29 cellular contexts compared by ENCODE assay signal in genomic region chr3:85228966-85229365, GRCh38.
"Had no signal": no experiment of that assay in that cellular context is flagged by ENCODE, and none has a peak within 500 bp of the region (broad histone marks: within the 10 kb centered on the region; RNA-seq: fewer than 3 reads in every experiment).

No MANE protein-coding gene starts in this region.

- H3K9me3 ChIP-seq: adrenal gland, body of pancreas, esophagus squamous epithelium, gastroesophageal sphincter had no signal

- H3K27me3 Mint-ChIP-seq: activated CD4-positive, alpha-beta memory T cell treated with anti-CD3 and anti-CD28 coated beads, Interleukin-2, amount 10 ng/mL, durations not matched to agents 7 days and 5 days; activated CD4-positive, alpha-beta T cell treated with anti-CD3 and anti-CD28 coated beads, Interleukin-2, amount 10 ng/mL, durations not matched to agents 7 days and 5 days; activated naive CD4-positive, alpha-beta T cell treated with anti-CD3 and anti-CD28 coated beads, Interleukin-2, amount 50 U/mL, for 24 hours; activated naive CD8-positive, alpha-beta T cell treated with anti-CD3 and anti-CD28 coated beads for 36 hours; activated naive CD8-positive, alpha-beta T cell treated with anti-CD3 and anti-CD28 coated beads, Interleukin-2, amount 50 U/mL, for 24 hours; effector memory CD8-positive, alpha-beta T cell; T-helper 17 cell had no signal

- H3K4me3 ChIP-seq: adrenal gland, body of pancreas, esophagus squamous epithelium, gastroesophageal sphincter had no signal

- ATAC-seq: activated naive CD8-positive, alpha-beta T cell treated with anti-CD3 and anti-CD28 coated beads, Interleukin-2, amount 50 U/mL, for 24 hours; body of pancreas; effector memory CD8-positive, alpha-beta T cell; gastroesophageal sphincter; T-helper 17 cell had no signal

- H3K4me1 Mint-ChIP-seq: activated CD4-positive, alpha-beta memory T cell treated with anti-CD3 and anti-CD28 coated beads, Interleukin-2, amount 10 ng/mL, durations not matched to agents 7 days and 5 days; activated CD4-positive, alpha-beta T cell treated with anti-CD3 and anti-CD28 coated beads, Interleukin-2, amount 10 ng/mL, durations not matched to agents 7 days and 5 days; activated naive CD4-positive, alpha-beta T cell treated with anti-CD3 and anti-CD28 coated beads, Interleukin-2, amount 50 U/mL, for 24 hours; activated naive CD8-positive, alpha-beta T cell treated with anti-CD3 and anti-CD28 coated beads for 36 hours; activated naive CD8-positive, alpha-beta T cell treated with anti-CD3 and anti-CD28 coated beads, Interleukin-2, amount 50 U/mL, for 24 hours; T-helper 17 cell had no signal

- DNase-seq: activated CD4-positive, alpha-beta memory T cell treated with anti-CD3 and anti-CD28 coated beads, Interleukin-2, amount 10 ng/mL, durations not matched to agents 7 days and 5 days; activated CD4-positive, alpha-beta T cell treated with anti-CD3 and anti-CD28 coated beads for 1 hour; activated CD4-positive, alpha-beta T cell treated with anti-CD3 and anti-CD28 coated beads for 4 hours; activated CD4-positive, alpha-beta T cell treated with anti-CD3 and anti-CD28 coated beads, Interleukin-2, amount 10 ng/mL, durations not matched to agents 7 days and 5 days; activated CD4-positive, alpha-beta T cell treated with anti-CD3 and anti-CD28 coated beads, Interleukin-2, amount 50 U/mL, for 4 hours; activated effector memory CD4-positive, alpha-beta T cell treated with anti-CD3 and anti-CD28 coated beads, Interleukin-2, amount 50 U/mL, for 16 hours; activated naive CD4-positive, alpha-beta T cell treated with anti-CD3 and anti-CD28 coated beads for 36 hours; activated naive CD8-positive, alpha-beta T cell treated with anti-CD3 and anti-CD28 coated beads for 36 hours; activated naive CD8-positive, alpha-beta T cell treated with anti-CD3 and anti-CD28 coated beads, Interleukin-2, amount 50 U/mL, for 24 hours; activated T-cell treated with anti-CD3 and anti-CD28 coated beads, Interleukin-2, amount 50 U/mL, for 48 hours; adrenal gland; amygdala; body of pancreas; caudate nucleus; cortex of kidney; dermis blood vessel endothelial cell; effector CD4-positive, alpha-beta T cell; effector memory CD8-positive, alpha-beta T cell; esophagus squamous epithelium; foreskin melanocyte; T-helper 1 cell; T-helper 17 cell; T1000 had no signal

- H3K4me1 ChIP-seq: adrenal gland, esophagus squamous epithelium, gastroesophageal sphincter had no signal

- H3K4me3 Mint-ChIP-seq: activated CD4-positive, alpha-beta memory T cell treated with anti-CD3 and anti-CD28 coated beads, Interleukin-2, amount 10 ng/mL, durations not matched to agents 7 days and 5 days; activated CD4-positive, alpha-beta T cell treated with anti-CD3 and anti-CD28 coated beads, Interleukin-2, amount 10 ng/mL, durations not matched to agents 7 days and 5 days; activated naive CD4-positive, alpha-beta T cell treated with anti-CD3 and anti-CD28 coated beads for 36 hours; activated naive CD4-positive, alpha-beta T cell treated with anti-CD3 and anti-CD28 coated beads, Interleukin-2, amount 50 U/mL, for 24 hours; activated naive CD8-positive, alpha-beta T cell treated with anti-CD3 and anti-CD28 coated beads for 36 hours; activated naive CD8-positive, alpha-beta T cell treated with anti-CD3 and anti-CD28 coated beads, Interleukin-2, amount 50 U/mL, for 24 hours; activated T-helper 1 cell treated with anti-CD3 and anti-CD28 coated beads, Interleukin-12 subunit alpha, Interleukin-12 subunit beta, Interleukin-2, Interleukin-4 antibody, amounts not matched to agents 30 ng/mL and 10 ng/mL and 1 ng/mL, durations not matched to agents 14 hours and 24 hours and 36 hours; effector memory CD8-positive, alpha-beta T cell; T-helper 17 cell; T-helper 2 cell treated with Interferon-gamma antibody and Interleukin-4, amounts not matched to agents 5 μg/mL and 100 μg/mL, for 36 hours had no signal

- H3K36me3 Mint-ChIP-seq: activated naive CD4-positive, alpha-beta T cell treated with anti-CD3 and anti-CD28 coated beads, Interleukin-2, amount 50 U/mL, for 24 hours; activated naive CD8-positive, alpha-beta T cell treated with anti-CD3 and anti-CD28 coated beads for 36 hours had no signal

- H3K27me3 ChIP-seq: adrenal gland, body of pancreas, esophagus squamous epithelium, gastroesophageal sphincter had no signal

- H3K27ac ChIP-seq: adrenal gland, body of pancreas, epithelial cell of prostate, esophagus squamous epithelium, gastroesophageal sphincter had no signal

- H3K36me3 ChIP-seq: adrenal gland, esophagus squamous epithelium, gastroesophageal sphincter had no signal

- H3K27ac Mint-ChIP-seq: activated CD4-positive, alpha-beta memory T cell treated with anti-CD3 and anti-CD28 coated beads, Interleukin-2, amount 10 ng/mL, durations not matched to agents 7 days and 5 days; activated CD4-positive, alpha-beta T cell treated with anti-CD3 and anti-CD28 coated beads, Interleukin-2, amount 10 ng/mL, durations not matched to agents 7 days and 5 days; activated naive CD4-positive, alpha-beta T cell treated with anti-CD3 and anti-CD28 coated beads for 36 hours; activated naive CD4-positive, alpha-beta T cell treated with anti-CD3 and anti-CD28 coated beads, Interleukin-2, amount 50 U/mL, for 24 hours; activated naive CD8-positive, alpha-beta T cell treated with anti-CD3 and anti-CD28 coated beads for 36 hours; activated naive CD8-positive, alpha-beta T cell treated with anti-CD3 and anti-CD28 coated beads, Interleukin-2, amount 50 U/mL, for 24 hours; activated T-helper 1 cell treated with anti-CD3 and anti-CD28 coated beads, Interleukin-12 subunit alpha, Interleukin-12 subunit beta, Interleukin-2, Interleukin-4 antibody, amounts not matched to agents 30 ng/mL and 10 ng/mL and 1 ng/mL, durations not matched to agents 14 hours and 24 hours and 36 hours; activated T-helper 2 cell treated with anti-CD3 and anti-CD28 coated beads, Interferon-gamma antibody, Interleukin-2, Interleukin-4, amounts not matched to agents 10 μg/mL and 5 μg/mL and 100 μg/mL, durations not matched to agents 14 hours and 24 hours and 36 hours; effector memory CD8-positive, alpha-beta T cell; T-helper 17 cell; T-helper 2 cell treated with Interferon-gamma antibody and Interleukin-4, amounts not matched to agents 5 μg/mL and 100 μg/mL, for 36 hours had no signal
